1 cellular context compared by ENCODE assay signal in genomic region chr5:170746081-170746951, GRCh38.
TF ChIP-seq lines count a peak whose summit lies in the region.

No MANE protein-coding gene starts in this region.

TF ChIP-seq in GM23338, 12 proteins besides CTCF, POLR2A, EP300 and RAD21 (continued from another document):
- TF ChIP-seq CREB1 (CRISPR knock-in tag; IDR thresholded peaks at IDR 0.05; ENCODE audit: low read depth), result no peak
- no peak for TF ChIP-seq EZH2 (IDR thresholded peaks at IDR 0.05; ENCODE audit: low read depth, unreplicated experiment)
- TF ChIP-seq POLR2AphosphoS5 (IDR thresholded peaks at IDR 0.05; ENCODE audit: low read depth), result 0 out of 2 replicates have a peak, but pooled peaks have one; percentile 5
- no peak for TF ChIP-seq JUNB (IDR thresholded peaks at IDR 0.05; ENCODE audit: unreplicated experiment)
- TF ChIP-seq REST (IDR thresholded peaks at IDR 0.05; ENCODE audit: unreplicated experiment), result no peak
- no peak for TF ChIP-seq NANOG (IDR thresholded peaks at IDR 0.05; ENCODE audit: borderline replicate concordance)
